7 cellular contexts compared by ENCODE assay signal in the genomic region with DNA sequence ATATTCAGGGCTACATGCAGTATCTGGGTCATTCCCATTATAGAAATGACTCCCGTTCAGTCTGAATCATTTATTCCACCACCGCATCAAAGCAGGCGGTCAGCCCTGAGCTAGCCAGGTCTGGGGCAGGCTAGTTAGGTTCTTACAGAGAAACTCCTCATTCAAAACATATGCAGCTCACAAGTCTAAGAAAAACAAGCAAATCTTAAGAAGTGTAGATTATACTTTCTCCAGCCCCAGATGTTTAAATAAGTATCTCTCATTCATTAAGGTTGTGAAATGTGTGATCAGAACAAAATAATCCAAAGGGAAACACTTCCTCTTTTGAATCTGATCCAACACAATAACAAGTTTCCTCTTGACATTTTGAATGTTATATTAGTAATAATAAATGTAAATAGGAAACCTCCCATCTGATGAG.
DNase-seq lines count a peak whose midpoint lies in the region; ATAC-seq, FAIRE-seq and TF ChIP-seq lines count a peak whose summit lies in the region.

No MANE protein-coding gene starts in this region.

- H3K4me3 Mint-ChIP-seq in stimulated activated naive CD8-positive, alpha-beta T cell treated with anti-CD3 and anti-CD28 coated beads, Interleukin-15, amount 100 ng/mL, for 72 hours = peak overlapping the region; percentile 84 to 94

- H3K4me1 Mint-ChIP-seq in stimulated activated naive CD8-positive, alpha-beta T cell treated with anti-CD3 and anti-CD28 coated beads, Interleukin-15, amount 100 ng/mL, for 72 hours = peaks cover 70% of the 10 kb centered on the region

- FAIRE-seq in kidney (lab: Jason Lieb, UNC) = peak; percentile 60

- no peaks in the 10 kb centered on the region for H3K9me3 Mint-ChIP-seq in stimulated activated naive CD8-positive, alpha-beta T cell treated with anti-CD3 and anti-CD28 coated beads, Interleukin-15, amount 100 ng/mL, for 72 hours

- intact Hi-C loops in kidney (cut with DNase I) = no loop called here

- H3K27ac Mint-ChIP-seq in stimulated activated naive CD8-positive, alpha-beta T cell treated with anti-CD3 and anti-CD28 coated beads, Interleukin-15, amount 100 ng/mL, for 72 hours = peak overlapping the region; percentile 96

- H3K9ac ChIP-seq in kidney (ENCODE audit: low read length in 2 of 2) = no peak overlapping the region

- TF ChIP-seq CTCF in kidney (IDR thresholded peaks at IDR 0.05; ENCODE audit: borderline replicate concordance, extremely low read depth, insufficient read depth) = no peak

- DNase-seq in M059J (ENCODE audit: low read depth) (peak; percentile 78), kidney (no peak), middle frontal gyrus (ENCODE audit: extremely low spot score, low spot score) (no peak)
- peak; percentile 48 for DNase-seq in activated naive CD4-positive, alpha-beta T cell treated with anti-CD3 and anti-CD28 coated beads, Interleukin-2, amount 50 U/mL, for 16 hours
- DNase-seq in stimulated activated naive CD8-positive, alpha-beta T cell treated with anti-CD3 and anti-CD28 coated beads, Interleukin-15, amount 100 ng/mL, for 72 hours = peak; percentile 34 to 82

- peak; percentile 40 for ATAC-seq in stimulated activated naive CD8-positive, alpha-beta T cell treated with anti-CD3 and anti-CD28 coated beads, Interleukin-15, amount 100 ng/mL, for 72 hours
- ATAC-seq in HG03520 (IDR thresholded peaks at IDR 0.05; ENCODE audit: unreplicated experiment) (no peak), HG03139 (IDR thresholded peaks at IDR 0.05; ENCODE audit: unreplicated experiment) (no peak)

- H3K4me1 ChIP-seq in kidney (ENCODE audit: control insufficient read depth in 1 of 2, insufficient read depth in 1 of 2, low read depth in 1 of 2, low read length in 2 of 2) = peaks cover 4 to 10% of the 10 kb centered on the region in 2 donors

- H3K27me3 Mint-ChIP-seq in stimulated activated naive CD8-positive, alpha-beta T cell treated with anti-CD3 and anti-CD28 coated beads, Interleukin-15, amount 100 ng/mL, for 72 hours = no peaks in the 10 kb centered on the region

- peak overlapping the region; percentile 75 to 95 for H3K4me3 ChIP-seq in kidney (ENCODE audit: low read length in 2 of 2)

- no peaks in the 10 kb centered on the region for H3K9me3 ChIP-seq in kidney (ENCODE audit: control insufficient read depth in 1 of 2, low read length in 2 of 2)

- H3K27ac ChIP-seq in kidney (ENCODE audit: low read depth in 2 of 2, low read length in 2 of 2) = no peak overlapping the region

- no peaks in the 10 kb centered on the region for H3K36me3 ChIP-seq in kidney (ENCODE audit: control insufficient read depth in 1 of 2, insufficient read depth in 2 of 2, low read length in 2 of 2)

Comparison
In these comparisons a context has a peak if more than half of its experiments do, and no peak if none do; other contexts are left out.
1. DNase-seq: peak in M059J (single experiment), activated naive CD4-positive, alpha-beta T cell treated with anti-CD3 and anti-CD28 coated beads, Interleukin-2, amount 50 U/mL, for 16 hours (single experiment) and stimulated activated naive CD8-positive, alpha-beta T cell treated with anti-CD3 and anti-CD28 coated beads, Interleukin-15, amount 100 ng/mL, for 72 hours (2 of 2); none in kidney (single experiment) and middle frontal gyrus (single experiment).